Comparison of ENCODE assay signal across 8 cellular contexts in the genomic region with DNA sequence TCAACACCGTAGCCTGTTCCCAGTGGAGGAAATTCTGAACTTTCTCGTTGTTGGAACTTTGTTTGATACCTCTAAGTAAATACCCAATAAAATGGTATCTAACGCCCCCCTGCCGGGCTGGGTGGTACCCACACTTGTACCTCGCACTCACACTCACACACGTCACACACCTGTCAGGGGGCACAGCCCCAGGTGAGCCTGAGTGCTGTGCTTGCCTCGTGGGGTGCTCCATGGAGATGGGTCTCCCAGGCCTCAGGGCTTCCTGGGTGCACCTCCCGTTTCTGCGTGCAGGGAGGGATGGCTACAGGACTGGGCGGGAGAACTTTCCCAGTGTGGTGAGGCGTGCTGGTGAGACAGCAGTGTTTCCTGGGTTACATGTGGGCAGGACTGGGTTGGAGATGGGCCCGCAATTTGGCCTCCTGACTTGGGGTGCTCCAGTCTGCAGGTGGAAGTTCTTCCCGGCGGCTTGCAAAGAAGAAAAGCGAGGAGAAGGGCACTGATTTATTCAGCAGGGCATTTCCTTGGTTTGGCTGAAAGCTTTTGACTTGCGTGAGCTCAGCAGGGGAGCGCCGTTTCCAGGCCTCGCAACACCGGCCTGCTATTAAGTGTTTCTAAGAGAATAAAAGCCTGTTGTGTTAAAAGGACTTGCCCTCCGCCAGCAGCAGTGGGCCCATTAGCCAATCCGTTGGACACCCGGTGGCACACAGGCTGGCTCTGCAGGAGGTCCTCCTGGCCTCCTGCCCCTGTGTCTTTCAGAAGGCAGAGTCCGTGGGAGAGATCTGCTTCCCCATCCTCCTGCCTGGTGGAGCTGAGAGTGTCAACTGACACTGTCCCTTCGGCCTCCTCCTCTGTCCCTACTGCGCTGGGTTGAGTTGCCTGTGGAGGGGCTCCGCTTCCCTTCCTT.
A peak's percentile ranks its signal among the peaks of the same experiment; 100 is the strongest.
DNase-seq lines count a peak whose midpoint lies in the region; ATAC-seq and TF ChIP-seq lines count a peak whose summit lies in the region.

No MANE protein-coding gene starts in this region.

- H3K27me3 ChIP-seq in PC-3 (ENCODE audit: low read length) = peaks cover 85% of the 10 kb centered on the region

- CTCF ChIA-PET in PC-3 (lab: Charles Lee) = no interaction called here

- no peak overlapping the region for H3K4me2 ChIP-seq in PC-3 (ENCODE audit: low read length)

- no peak overlapping the region for H3K9ac ChIP-seq in PC-3 (ENCODE audit: low read length)

- DNase-seq in DMS153 (lab: John Stamatoyannopoulos, UW) (peak; percentile 89), NCI-H1930 (lab: John Stamatoyannopoulos, UW) (peak; percentile 19 to 27), cerebellar cortex (ENCODE audit: low spot score) (peak; percentile 76), mucosa of gallbladder (ENCODE audit: low spot score) (peak; percentile 27), omental fat pad (ENCODE audit: low spot score) (no peak), PC-3 (no peak)

- no peaks in the 10 kb centered on the region for H3K9me3 ChIP-seq in PC-3 (ENCODE audit: low read length)

- no peak overlapping the region for H3K27ac ChIP-seq in PC-3 (ENCODE audit: low read length)

- POLR2A ChIA-PET in PC-3 (lab: Charles Lee; ENCODE audit: unreplicated experiment) = no interaction called here

- no peak overlapping the region for H3K4me3 ChIP-seq in PC-3 (ENCODE audit: low read length)

- no peak for TF ChIP-seq CTCF in omental fat pad (IDR thresholded peaks at IDR 0.05)
- no peak for TF ChIP-seq CTCF in PC-3 (conservative IDR thresholded peaks at IDR 0.05; ENCODE audit: low read depth, low read length)

- H3F3A ChIP-seq in PC-3 (ENCODE audit: low read length, unreplicated experiment) = no peaks in the 10 kb centered on the region

- H3K79me2 ChIP-seq in PC-3 (ENCODE audit: low read length) = no peaks in the 10 kb centered on the region

- ATAC-seq in GM21825 (IDR thresholded peaks at IDR 0.05; ENCODE audit: unreplicated experiment) (no peak), omental fat pad (ENCODE audit: low FRiP score) (no peak), PC-3 (no peak), HG03432 (IDR thresholded peaks at IDR 0.05; ENCODE audit: unreplicated experiment) (no peak)

- H3K4me1 ChIP-seq in PC-3 (ENCODE audit: insufficient read depth, low read length) = no peaks in the 10 kb centered on the region

- no TSS peak for BruUV-seq in PC-3 (replicated peaks; lab: Mats Ljungman, UMichigan)

- no peaks in the 10 kb centered on the region for H3K36me3 ChIP-seq in PC-3 (ENCODE audit: low read depth, low read length)

- intact Hi-C loops in PC-3 (cut with micrococcal nuclease) = no loop called here

- H3K9me2 ChIP-seq in PC-3 (replicated peaks; ENCODE audit: low read length) = no peaks in the 10 kb centered on the region

- no peaks in the 10 kb centered on the region for H4K20me1 ChIP-seq in PC-3 (ENCODE audit: low read length)

- H2AFZ ChIP-seq in PC-3 (ENCODE audit: low read length) = no peak overlapping the region

Comparison
In these comparisons a context has a peak if more than half of its experiments do, and no peak if none do; other contexts are left out.
1. DNase-seq: peak in DMS153 (single experiment), NCI-H1930 (2 of 2), cerebellar cortex (single experiment) and mucosa of gallbladder (single experiment); none in omental fat pad (single experiment) and PC-3 (single experiment).